In genomic region chr6:155418017-155418749, GRCh38 we compare ENCODE assay signal across 8 cellular contexts. TPM values are rescaled to one million over a fixed set of nuclear protein-coding genes. Genes with fewer than 3 reads are reported as not detected.
DNase-seq lines count a peak whose midpoint lies in the region; ATAC-seq, FAIRE-seq and TF ChIP-seq lines count a peak whose summit lies in the region.

No MANE protein-coding gene starts in this region.

- H3K27ac ChIP-seq in astrocyte (ENCODE audit: low read depth, low read length) = peak overlapping the region; percentile 47
- peak overlapping the region; percentile 33 for H3K27ac ChIP-seq in mesodermal cell (ENCODE audit: low read depth, low read length, severe bottlenecking)
- H3K27ac ChIP-seq in neuronal stem cell (replicated peaks; ENCODE audit: low read length) = no peak overlapping the region

- H3K4me1 Mint-ChIP-seq in T-cell = peaks cover 35 to 40% (median 35%) of the 10 kb centered on the region in 3 donors
- H3K4me1 Mint-ChIP-seq in astrocyte (ENCODE audit: low read depth, unreplicated experiment) = peaks cover 16% of the 10 kb centered on the region
- peaks cover 44% of the 10 kb centered on the region for H3K4me1 Mint-ChIP-seq in stimulated activated naive CD8-positive, alpha-beta T cell treated with anti-CD3 and anti-CD28 coated beads, Interleukin-15, Interleukin-2, amounts not matched to agents 100 ng/mL and 50 ng/mL, for 24 hours (ENCODE audit: low read depth)

- H2BK12ac ChIP-seq in neuronal stem cell (ENCODE audit: low read length) = no peak overlapping the region

- CTCF ChIA-PET in T-cell (lab: Charles Lee) = interaction anchor here in 1 of 2 donors (0.6 to 1.3 kb wide), 3 partner anchors 66 to 102 kb away, joined by 3 to 9 read pairs (median 3); no protein-coding TSS in a partner anchor

- no peak overlapping the region for H4K8ac ChIP-seq in neuronal stem cell (ENCODE audit: low read depth, low read length)

- WGBS in mesodermal cell (ENCODE audit: insufficient coverage in 2 of 2), 2 experiments = 47 to 69% methylated on average over 4 of the region's 9 CpGs
- no CpG with 5 or more reads among the region's 9 CpGs for WGBS in neuronal stem cell (ENCODE audit: extremely low coverage in 2 of 2, insufficient read length in 2 of 2, insufficient replicate concordance in 1 of 2), 2 donors

- H3K23ac ChIP-seq in neuronal stem cell (ENCODE audit: low read depth, low read length, poor library complexity) = no peak overlapping the region

- H2AFZ ChIP-seq in astrocyte (ENCODE audit: low read depth, low read length) (peak overlapping the region; percentile 48), neuronal stem cell (ENCODE audit: low read length) (no peak overlapping the region)

- H3K36me3 Mint-ChIP-seq in T-cell (no peaks in the 10 kb centered on the region), astrocyte (ENCODE audit: low read depth, unreplicated experiment) (no peaks in the 10 kb centered on the region)
- no peaks in the 10 kb centered on the region for H3K36me3 Mint-ChIP-seq in stimulated activated naive CD8-positive, alpha-beta T cell treated with anti-CD3 and anti-CD28 coated beads, Interleukin-15, Interleukin-2, amounts not matched to agents 100 ng/mL and 50 ng/mL, for 24 hours (ENCODE audit: low read depth)

- no peaks in the 10 kb centered on the region for H4K20me1 ChIP-seq in astrocyte (ENCODE audit: insufficient read depth, low read length)

- peak overlapping the region; percentile 97 to 98 for H3K27ac Mint-ChIP-seq in T-cell
- H3K27ac Mint-ChIP-seq in astrocyte (ENCODE audit: unreplicated experiment) = no peak overlapping the region
- H3K27ac Mint-ChIP-seq in stimulated activated naive CD8-positive, alpha-beta T cell treated with anti-CD3 and anti-CD28 coated beads, Interleukin-15, Interleukin-2, amounts not matched to agents 100 ng/mL and 50 ng/mL, for 24 hours = peak overlapping the region; percentile 97

- H3K14ac ChIP-seq in neuronal stem cell (ENCODE audit: low read length) = no peak overlapping the region

- H3K4me3 ChIP-seq in astrocyte (ENCODE audit: insufficient read depth, low read depth, low read length) = peak overlapping the region; percentile 5
- H3K4me3 ChIP-seq in mesodermal cell (ENCODE audit: extremely low read depth, insufficient read depth, low read length, poor library complexity, severe bottlenecking) = no peak overlapping the region
- H3K4me3 ChIP-seq in neuronal stem cell (ENCODE audit: low read length in 2 of 2) = no peak overlapping the region

- no peaks in the 10 kb centered on the region for H3K9me3 Mint-ChIP-seq in T-cell
- no peaks in the 10 kb centered on the region for H3K9me3 Mint-ChIP-seq in astrocyte (ENCODE audit: unreplicated experiment)
- no peaks in the 10 kb centered on the region for H3K9me3 Mint-ChIP-seq in stimulated activated naive CD8-positive, alpha-beta T cell treated with anti-CD3 and anti-CD28 coated beads, Interleukin-15, Interleukin-2, amounts not matched to agents 100 ng/mL and 50 ng/mL, for 24 hours

- POLR2A ChIA-PET in T-cell (lab: Charles Lee) = interaction anchor here (0.6 kb wide), 5 partner anchors 9 to 501 kb away, joined by 3 to 10 read pairs (median 4); no protein-coding TSS in a partner anchor

- H3K79me1 ChIP-seq in neuronal stem cell (ENCODE audit: low read depth, low read length) = no peaks in the 10 kb centered on the region

- H3K4me2 ChIP-seq in astrocyte (ENCODE audit: low read length) (peak overlapping the region; percentile 69), neuronal stem cell (ENCODE audit: insufficient read depth, low read length, poor library complexity, severe bottlenecking) (no peak overlapping the region)

- no peak overlapping the region for H2AK5ac ChIP-seq in neuronal stem cell (ENCODE audit: low read depth, low read length)

- no peaks in the 10 kb centered on the region for H3K36me3 ChIP-seq in astrocyte (ENCODE audit: insufficient read depth, low read length)
- H3K36me3 ChIP-seq in mesodermal cell (ENCODE audit: control insufficient read depth, insufficient read depth, low read length) = no peaks in the 10 kb centered on the region
- H3K36me3 ChIP-seq in neuronal stem cell (replicated peaks in 1 of 2; ENCODE audit: control insufficient read depth in 2 of 2, insufficient read depth in 2 of 2, low read length in 2 of 2) = no peaks in the 10 kb centered on the region

- no peaks in the 10 kb centered on the region for H3K27me3 Mint-ChIP-seq in T-cell
- no peaks in the 10 kb centered on the region for H3K27me3 Mint-ChIP-seq in astrocyte (ENCODE audit: low read depth, unreplicated experiment)
- H3K27me3 Mint-ChIP-seq in stimulated activated naive CD8-positive, alpha-beta T cell treated with anti-CD3 and anti-CD28 coated beads, Interleukin-15, Interleukin-2, amounts not matched to agents 100 ng/mL and 50 ng/mL, for 24 hours = no peaks in the 10 kb centered on the region

- no peak overlapping the region for H3K18ac ChIP-seq in neuronal stem cell (ENCODE audit: low read length)

- H3K27me3 ChIP-seq in astrocyte (ENCODE audit: insufficient read depth, low read length) = no peaks in the 10 kb centered on the region
- H3K27me3 ChIP-seq in neuronal stem cell (ENCODE audit: control insufficient read depth in 3 of 3, insufficient read depth in 3 of 3, low read depth in 1 of 3, low read length in 3 of 3) = no peaks in the 10 kb centered on the region

- no peaks in the 10 kb centered on the region for H3K79me2 ChIP-seq in astrocyte (ENCODE audit: insufficient read depth, low read length)

- no peak overlapping the region for H3K4ac ChIP-seq in neuronal stem cell (ENCODE audit: low read length)

- H3K4me1 ChIP-seq in astrocyte (ENCODE audit: insufficient read depth, low read length) (peaks cover 12% of the 10 kb centered on the region), mesodermal cell (ENCODE audit: control insufficient read depth, insufficient read depth, low read length, poor library complexity, severe bottlenecking) (peaks cover 14% of the 10 kb centered on the region), neuronal stem cell (ENCODE audit: control insufficient read depth in 2 of 2, insufficient read depth in 1 of 2, low read depth in 1 of 2, low read length in 2 of 2) (peaks cover 0 to 4% of the 10 kb centered on the region in 2 donors)

- no peak overlapping the region for H2BK15ac ChIP-seq in neuronal stem cell (ENCODE audit: low read length)

- ATAC-seq in HG03520 (IDR thresholded peaks at IDR 0.05; ENCODE audit: unreplicated experiment) (peak; percentile 46), T-cell (replicated peaks in 1 of 4) (peak; percentile 72 to 93 (median 78))

- no peak for TF ChIP-seq CTCF in astrocyte (IDR thresholded peaks at IDR 0.05; ENCODE audit: insufficient read depth, low read depth, low read length)

- H3K9me3 ChIP-seq in astrocyte (ENCODE audit: insufficient read depth, low read depth, low read length) (no peaks in the 10 kb centered on the region), mesodermal cell (ENCODE audit: control insufficient read depth, low read length) (no peaks in the 10 kb centered on the region), neuronal stem cell (replicated peaks in 1 of 2; ENCODE audit: control insufficient read depth in 2 of 2, insufficient read depth in 1 of 2, low read depth in 1 of 2, low read length in 2 of 2) (no peaks in the 10 kb centered on the region)

- no peak overlapping the region for H4K91ac ChIP-seq in neuronal stem cell (ENCODE audit: low read depth, low read length, poor library complexity)

- DNase-seq in GM19239 (ENCODE audit: insufficient read length, low spot score) (peak; percentile 23), T-cell (peak; percentile 7 to 79 (median 62)), astrocyte (ENCODE audit: low read depth) (peak; percentile 61), neuronal stem cell (ENCODE audit: low spot score) (no peak)

- FAIRE-seq in A204.1 (lab: Jason Lieb, UNC) (peak; percentile 76), GM19239 (lab: Jason Lieb, UNC) (peak; percentile 86), astrocyte (lab: Jason Lieb, UNC) (no peak)

- H3K9ac ChIP-seq in astrocyte (ENCODE audit: low read length) = peak overlapping the region; percentile 35
- H3K9ac ChIP-seq in neuronal stem cell (ENCODE audit: low read depth, low read length, poor library complexity) = no peak overlapping the region

- no peak overlapping the region for H2BK120ac ChIP-seq in neuronal stem cell (ENCODE audit: low read depth, low read length)

- H3K4me3 Mint-ChIP-seq in T-cell (peak overlapping the region; percentile 71 to 78 (median 75)), astrocyte (ENCODE audit: unreplicated experiment) (no peak overlapping the region)
- H3K4me3 Mint-ChIP-seq in stimulated activated naive CD8-positive, alpha-beta T cell treated with anti-CD3 and anti-CD28 coated beads, Interleukin-15, Interleukin-2, amounts not matched to agents 100 ng/mL and 50 ng/mL, for 24 hours = peak overlapping the region; percentile 75

- H2BK5ac ChIP-seq in neuronal stem cell (ENCODE audit: low read length) = no peak overlapping the region

RNA-seq across cellular contexts. Expression of gene NOX3, which starts 37.5 kb away (rescaled TPM):
- total RNA-seq in T-cell (not detected), astrocyte (0.30 TPM in 1 of 2 replicates, not detected in the other)
- polyA plus RNA-seq in mesodermal cell (2013, experiment 1 of 2) = 0.18 TPM
- 0.40 TPM for polyA plus RNA-seq in mesodermal cell (2013, experiment 2 of 2)
- not detected for polyA plus RNA-seq in neuronal stem cell (2013, experiment 1 of 2)
- not detected for polyA plus RNA-seq in neuronal stem cell (2013, experiment 2 of 2)
